Comparison of ENCODE assay signal across 10 cellular contexts in the genomic region with DNA sequence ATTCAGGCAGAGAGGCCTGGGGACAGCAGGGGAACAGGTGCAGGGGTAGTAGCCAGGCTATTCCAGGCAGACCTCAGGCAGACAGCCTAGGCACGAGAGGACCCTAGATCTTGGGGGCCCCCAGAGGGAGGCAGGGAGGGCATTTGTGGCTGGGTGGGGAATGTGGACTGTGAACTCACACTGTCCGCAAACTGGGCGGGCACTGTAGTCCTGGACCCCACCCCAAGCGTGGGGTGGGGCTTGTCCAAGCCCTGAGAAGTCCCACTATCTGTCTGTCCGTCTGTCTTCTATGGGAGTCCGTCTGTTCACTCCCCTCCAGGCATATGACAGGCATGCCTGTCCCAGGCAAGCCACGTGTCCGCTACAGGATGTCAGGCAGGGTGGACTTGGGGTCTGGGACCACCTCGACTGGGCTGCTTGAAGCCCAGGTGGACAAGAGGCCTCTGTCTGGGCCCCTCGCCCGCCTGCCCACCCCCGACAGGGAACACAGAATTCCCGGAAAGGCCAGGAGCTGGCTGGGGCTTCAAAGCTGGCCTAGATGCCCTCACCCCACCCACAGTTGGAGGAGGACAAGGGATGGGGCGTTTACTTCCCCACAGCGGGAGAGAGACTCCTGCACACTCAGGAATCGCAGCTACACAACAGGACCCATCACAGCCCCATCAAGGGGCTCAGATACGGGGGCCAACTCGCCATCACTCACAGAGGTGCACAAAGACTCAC. TPM values are rescaled to one million over a fixed set of nuclear protein-coding genes. Genes with fewer than 3 reads are reported as not detected.
DNase-seq lines count a peak whose midpoint lies in the region; ATAC-seq and TF ChIP-seq lines count a peak whose summit lies in the region.
"Had no signal": no experiment of that assay in that cellular context is flagged by ENCODE, and none has a peak within 500 bp of the region (broad histone marks: within the 10 kb centered on the region; RNA-seq: fewer than 3 reads in every experiment).

A gene (minus strand): TSS at position 151 of the 723 bp plus-strand sequence. CDS start 2,336 bp downstream, outside the sequence.

- intact Hi-C loops in T-helper 1 cell treated with Interleukin-12 subunit alpha and Interleukin-12 subunit beta and Interleukin-4 antibody, amounts not matched to agents 30 ng/mL and 1 ng/mL, for 36 hours (cut with micrococcal nuclease) = loop anchor here (10.0 kb wide), 1 partner anchor 385 kb away; no protein-coding TSS in a partner anchor
- intact Hi-C loops in sciatic nerve (cut with DNase I) = no loop called here

- peak within 1 kb of the TSS; percentile 85; the same call in 1 of the 2 replicates for H3K9ac ChIP-seq in iPS-20b (ENCODE audit: low read depth, low read length)

- H3K27me3 Mint-ChIP-seq in activated naive CD8-positive, alpha-beta T cell = no peaks in the 10 kb centered on the region

- H3K36me3 ChIP-seq in iPS-20b (ENCODE audit: insufficient read depth, low read depth, low read length) (peaks cover 7% of the 10 kb centered on the region; the same call in 1 of the 2 replicates), suprapubic skin (no peaks in the 10 kb centered on the region)
- H3K36me3 ChIP-seq: sigmoid colon had no signal

- TF ChIP-seq EP300 in suprapubic skin (IDR thresholded peaks at IDR 0.05) = no peak

- 91% methylated on average over 4 of the region's 18 CpGs for WGBS in suprapubic skin

- ATAC-seq in sciatic nerve (no peak), GM18519 (IDR thresholded peaks at IDR 0.05; ENCODE audit: low FRiP score, unreplicated experiment) (no peak)

- DNase-seq in T-helper 1 cell = no peak
- no peak for DNase-seq in suprapubic skin (ENCODE audit: low spot score in 2 of 2)
- no peak for DNase-seq in Kasumi-1 (lab: John Stamatoyannopoulos, UW)
- DNase-seq in sciatic nerve (ENCODE audit: low spot score) = no peak
- DNase-seq: NCI-H1417, sigmoid colon had no signal

- H3K4me3 ChIP-seq in iPS-20b (ENCODE audit: low read length) (peak within 1 kb of the TSS; percentile 77), suprapubic skin (peak within 1 kb of the TSS; percentile 40)

- no peaks in the 10 kb centered on the region for H3K9me3 ChIP-seq in iPS-20b (ENCODE audit: insufficient read depth, low read depth, low read length)
- H3K9me3 ChIP-seq in suprapubic skin = no peaks in the 10 kb centered on the region
- H3K9me3 ChIP-seq: sigmoid colon had no signal

- peak within 1 kb of the TSS; percentile 93 for H3K27ac Mint-ChIP-seq in activated naive CD8-positive, alpha-beta T cell

- no peak for TF ChIP-seq POLR2A in suprapubic skin (IDR thresholded peaks at IDR 0.05)

- H3K36me3 Mint-ChIP-seq in activated naive CD8-positive, alpha-beta T cell = peaks cover 3% of the 10 kb centered on the region

- no peaks in the 10 kb centered on the region for H3K9me3 Mint-ChIP-seq in activated naive CD8-positive, alpha-beta T cell (ENCODE audit: low read depth)

- peak within 1 kb of the TSS; percentile 97 for H3K4me3 Mint-ChIP-seq in activated naive CD8-positive, alpha-beta T cell

- H3K27ac ChIP-seq in iPS-20b (ENCODE audit: low read length) = no peak within 1 kb of the TSS
- no peak within 1 kb of the TSS for H3K27ac ChIP-seq in suprapubic skin
- H3K27ac ChIP-seq: sigmoid colon had no signal

- H3K4me1 ChIP-seq in iPS-20b (ENCODE audit: insufficient read depth, low read length) = peaks cover 11% of the 10 kb centered on the region
- peaks cover 10% of the 10 kb centered on the region for H3K4me1 ChIP-seq in suprapubic skin

- H3K27me3 ChIP-seq in iPS-20b (ENCODE audit: insufficient read depth, low read length) (no peaks in the 10 kb centered on the region), suprapubic skin (no peaks in the 10 kb centered on the region)
- H3K27me3 ChIP-seq: sigmoid colon had no signal

- peaks cover 22% of the 10 kb centered on the region for H3K4me1 Mint-ChIP-seq in activated naive CD8-positive, alpha-beta T cell (ENCODE audit: low read depth)

- no peak for TF ChIP-seq CTCF in suprapubic skin (IDR thresholded peaks at IDR 0.05)

RNA-seq across cellular contexts. Expression of the gene that starts here (rescaled TPM):
- total RNA-seq in T-helper 1 cell treated with Interleukin-12 subunit alpha and Interleukin-12 subunit beta and Interleukin-4 antibody, amounts not matched to agents 30 ng/mL and 1 ng/mL, for 36 hours = 73.9 and 93.1 TPM in 2 replicates
- total RNA-seq in suprapubic skin (10 to 100 TPM; 24.2 to 63.0 (median 46.2) TPM), sciatic nerve (9.7 TPM)
